Comparison of ENCODE assay signal across 20 cellular contexts in genomic region chr4:85430697-85431096, GRCh38.
"Had no signal": no experiment of that assay in that cellular context is flagged by ENCODE, and none has a peak within 500 bp of the region (broad histone marks: within the 10 kb centered on the region; RNA-seq: fewer than 3 reads in every experiment).

No MANE protein-coding gene starts in this region.

- H3K27ac Mint-ChIP-seq: activated naive CD8-positive, alpha-beta T cell; brain; natural killer cell; stimulated activated naive B cell treated with anti-CD40 and anti-IgM and Interleukin-4, amounts not matched to agents 10 μg/mL and 1 μg/mL and 100 μg/mL, for 72 hours had no signal

- H3K9me3 Mint-ChIP-seq: stimulated activated naive B cell treated with anti-CD40 and anti-IgM and Interleukin-4, amounts not matched to agents 10 μg/mL and 1 μg/mL and 100 μg/mL, for 72 hours had no signal

- H3K4me1 ChIP-seq: thyroid gland, vagina had no signal

- H3K36me3 Mint-ChIP-seq: activated naive CD8-positive, alpha-beta T cell; brain; natural killer cell; stimulated activated naive B cell treated with anti-CD40 and anti-IgM and Interleukin-4, amounts not matched to agents 10 μg/mL and 1 μg/mL and 100 μg/mL, for 72 hours had no signal

- H3K27me3 ChIP-seq: thyroid gland, vagina had no signal

- H3K4me3 Mint-ChIP-seq: activated naive CD8-positive, alpha-beta T cell; brain; central memory CD8-positive, alpha-beta T cell; natural killer cell; stimulated activated naive B cell treated with anti-CD40 and anti-IgM and Interleukin-4, amounts not matched to agents 10 μg/mL and 1 μg/mL and 100 μg/mL, for 72 hours had no signal

- H3K36me3 ChIP-seq: left ventricle myocardium inferior, neutrophil, thyroid gland, vagina, WERI-Rb-1 had no signal

- ATAC-seq: natural killer cell; stimulated activated naive B cell treated with anti-CD40 and anti-IgM and Interleukin-4, amounts not matched to agents 10 μg/mL and 1 μg/mL and 100 μg/mL, for 72 hours had no signal

- H3K4me3 ChIP-seq: coronary artery, left ventricle myocardium inferior, thyroid gland, vagina had no signal

- H3K9me3 ChIP-seq: left ventricle myocardium inferior, neutrophil, thyroid gland, vagina had no signal

- H3K27me3 Mint-ChIP-seq: central memory CD8-positive, alpha-beta T cell had no signal

- H3K4me1 Mint-ChIP-seq: central memory CD8-positive, alpha-beta T cell; natural killer cell had no signal

- H3K27ac ChIP-seq: coronary artery, epithelial cell of prostate, left ventricle myocardium inferior, neutrophil, thyroid gland, vagina, WERI-Rb-1 had no signal

- DNase-seq: activated CD4-positive, alpha-beta T cell treated with anti-CD3 and anti-CD28 coated beads for 48 hours; activated CD8-positive, alpha-beta memory T cell treated with anti-CD3 and anti-CD28 coated beads, Interleukin-2, amount 50 U/mL, for 48 hours; activated gamma-delta T cell treated with Interleukin-2 at 50 U/mL for 16 hours; amygdala; effector memory CD4-positive, alpha-beta T cell; kidney; left ventricle myocardium inferior; natural killer cell; stimulated activated CD4-positive, alpha-beta T cell treated with anti-CD3 and anti-CD28 coated beads, Interleukin-4, amount 100 ng/mL, for 1 hour; stimulated activated naive B cell treated with anti-CD40 and anti-IgM and Interleukin-4, amounts not matched to agents 10 μg/mL and 1 μg/mL and 100 μg/mL, for 72 hours; T-helper 1 cell; thyroid gland; WERI-Rb-1 had no signal
